In genomic region chr16:79672524-79672923, GRCh38 we compare ENCODE assay signal across 16 cellular contexts.
DNase-seq lines count a peak whose midpoint lies in the region; ATAC-seq lines count a peak whose summit lies in the region.
"Had no signal": no experiment of that assay in that cellular context is flagged by ENCODE, and none has a peak within 500 bp of the region (broad histone marks: within the 10 kb centered on the region; RNA-seq: fewer than 3 reads in every experiment).

No MANE protein-coding gene starts in this region.

- H3K4me3 Mint-ChIP-seq in activated CD4-positive, alpha-beta T cell treated with anti-CD3 and anti-CD28 coated beads, Interleukin-2, amount 10 ng/mL, durations not matched to agents 24 days and 14 days: no peak overlapping the region
- H3K4me3 Mint-ChIP-seq: CD4-positive, alpha-beta T cell; H9 had no signal

- DNase-seq in activated CD4-positive, alpha-beta T cell treated with anti-CD3 and anti-CD28 coated beads, Interleukin-2, amount 10 ng/mL, durations not matched to agents 24 days and 14 days: peak; percentile 31
- no peak for DNase-seq in activated CD4-positive, alpha-beta T cell treated with anti-CD3 and anti-CD28 coated beads, Interleukin-2, amount 50 U/mL, for 48 hours
- DNase-seq in amniotic epithelial cell (ENCODE audit: low read depth) (peak; percentile 8), skeletal muscle cell (ENCODE audit: low read depth) (peak; percentile 8), RKO (ENCODE audit: low spot score) (no peak)
- DNase-seq: AML-193; Caco-2; CD4-positive, alpha-beta T cell; DMS153; DMS79; H9 had no signal

- no peak for ATAC-seq in GM21786 (IDR thresholded peaks at IDR 0.05; ENCODE audit: unreplicated experiment)
- ATAC-seq in GM18511 (IDR thresholded peaks at IDR 0.05; ENCODE audit: unreplicated experiment): no peak
- ATAC-seq in GM19397 (IDR thresholded peaks at IDR 0.05; ENCODE audit: unreplicated experiment): no peak
- ATAC-seq: A549, GM12878 had no signal

- no peak overlapping the region for H3K27ac Mint-ChIP-seq in activated CD4-positive, alpha-beta T cell treated with anti-CD3 and anti-CD28 coated beads, Interleukin-2, amount 10 ng/mL, durations not matched to agents 24 days and 14 days
- H3K27ac Mint-ChIP-seq: CD4-positive, alpha-beta T cell; H9 had no signal

- H3K27me3 Mint-ChIP-seq in activated CD4-positive, alpha-beta T cell treated with anti-CD3 and anti-CD28 coated beads, Interleukin-2, amount 10 ng/mL, durations not matched to agents 24 days and 14 days: peaks cover 15% of the 10 kb centered on the region
- H3K27me3 Mint-ChIP-seq: CD4-positive, alpha-beta T cell had no signal

- H3K4me1 Mint-ChIP-seq in activated CD4-positive, alpha-beta T cell treated with anti-CD3 and anti-CD28 coated beads, Interleukin-2, amount 10 ng/mL, durations not matched to agents 24 days and 14 days: no peaks in the 10 kb centered on the region
- H3K4me1 Mint-ChIP-seq: H9 had no signal

- H3K36me3 Mint-ChIP-seq in activated CD4-positive, alpha-beta T cell treated with anti-CD3 and anti-CD28 coated beads, Interleukin-2, amount 10 ng/mL, durations not matched to agents 24 days and 14 days (ENCODE audit: low read depth): peaks cover under 1% of the 10 kb centered on the region

- no peak overlapping the region for H3K4me3 ChIP-seq in skeletal muscle cell (ENCODE audit: low read depth, low read length)
- H3K4me3 ChIP-seq: A549, GM12878 had no signal

- intact Hi-C loops in activated CD4-positive, alpha-beta T cell treated with anti-CD3 and anti-CD28 coated beads, Interleukin-2, amount 10 ng/mL, durations not matched to agents 24 days and 14 days (cut with micrococcal nuclease): no loop called here

- H3K9me3 Mint-ChIP-seq in activated CD4-positive, alpha-beta T cell treated with anti-CD3 and anti-CD28 coated beads, Interleukin-2, amount 10 ng/mL, durations not matched to agents 24 days and 14 days: peaks cover 12% of the 10 kb centered on the region

Comparison
In these comparisons a context has a peak if more than half of its experiments do, and no peak if none do; other contexts are left out.
1. DNase-seq: peak in activated CD4-positive, alpha-beta T cell treated with anti-CD3 and anti-CD28 coated beads, Interleukin-2, amount 10 ng/mL, durations not matched to agents 24 days and 14 days (single experiment), amniotic epithelial cell (single experiment) and skeletal muscle cell (single experiment); none in activated CD4-positive, alpha-beta T cell treated with anti-CD3 and anti-CD28 coated beads, Interleukin-2, amount 50 U/mL, for 48 hours (0 of 2) and RKO (single experiment).